ENCODE assay signal across 19 cellular contexts in the genomic region with DNA sequence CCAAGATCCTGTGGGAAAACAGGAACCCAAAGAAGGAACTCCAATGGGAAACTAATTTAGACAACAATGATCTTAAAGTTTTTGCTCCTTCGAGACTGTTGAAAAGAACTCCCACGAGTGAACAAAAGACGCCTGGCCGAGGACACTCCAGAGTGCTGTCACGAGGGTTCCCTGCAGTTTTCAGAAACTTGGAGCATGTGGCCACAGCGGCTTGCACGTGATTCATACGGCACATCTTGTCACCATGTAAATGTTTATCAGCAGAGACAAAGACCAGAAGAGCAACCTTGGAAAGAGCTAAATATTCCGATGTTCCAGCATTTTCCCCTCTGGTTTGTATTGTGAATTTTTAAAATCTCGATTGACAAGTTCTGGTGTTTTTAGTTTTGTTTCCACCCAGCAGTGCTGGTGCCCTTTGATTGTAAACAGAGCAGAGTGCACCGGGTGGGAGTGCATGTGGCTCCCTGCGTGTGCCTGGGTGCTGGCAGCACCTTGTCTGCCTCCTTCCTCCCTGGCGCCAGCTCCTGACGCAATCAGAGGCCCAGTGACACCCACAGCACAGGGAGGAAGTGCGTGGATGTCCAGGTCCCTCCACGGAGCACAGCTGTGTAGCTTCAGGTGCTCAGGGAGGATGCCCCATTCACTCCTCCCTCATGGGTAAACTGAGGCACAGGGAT.
"Had no signal": no experiment of that assay in that cellular context is flagged by ENCODE, and none has a peak within 500 bp of the region (broad histone marks: within the 10 kb centered on the region; RNA-seq: fewer than 3 reads in every experiment).

No MANE protein-coding gene starts in this region.

- ATAC-seq: esophagus mucosa; gastrocnemius medialis; mucosa of descending colon; naive thymus-derived CD4-positive, alpha-beta T cell; pancreas; stimulated activated naive CD8-positive, alpha-beta T cell treated with anti-CD3 and anti-CD28 coated beads, Interleukin-15, amount 100 ng/mL, for 72 hours had no signal

- H3K27me3 ChIP-seq: ascending aorta, pancreas had no signal

- H3K27ac ChIP-seq: ascending aorta, gastrocnemius medialis, pancreas had no signal

- H3K27ac Mint-ChIP-seq: naive thymus-derived CD4-positive, alpha-beta T cell had no signal

- H3K27me3 Mint-ChIP-seq: activated naive CD4-positive, alpha-beta T cell treated with anti-CD3 and anti-CD28 coated beads, Interleukin-2, amount 50 U/mL, for 24 hours; naive thymus-derived CD4-positive, alpha-beta T cell; stimulated activated naive CD8-positive, alpha-beta T cell treated with anti-CD3 and anti-CD28 coated beads, Interleukin-15, amount 100 ng/mL, for 72 hours had no signal

- H3K9me3 Mint-ChIP-seq: activated naive CD4-positive, alpha-beta T cell treated with anti-CD3 and anti-CD28 coated beads, Interleukin-2, amount 50 U/mL, for 24 hours; naive thymus-derived CD4-positive, alpha-beta T cell; stimulated activated naive CD8-positive, alpha-beta T cell treated with anti-CD3 and anti-CD28 coated beads, Interleukin-15, amount 100 ng/mL, for 72 hours had no signal

- H3K36me3 ChIP-seq: ascending aorta, gastrocnemius medialis, pancreas had no signal

- H3K9me3 ChIP-seq: ascending aorta, gastrocnemius medialis, mucosa of descending colon, pancreas had no signal

- DNase-seq: activated CD4-positive, alpha-beta T cell treated with anti-CD3 and anti-CD28 coated beads, Interleukin-2, amount 50 U/mL, for 1 hour; activated CD4-positive, CD25-positive, alpha-beta regulatory T cell; activated CD8-positive, alpha-beta memory T cell treated with anti-CD3 and anti-CD28 coated beads, Interleukin-2, amount 50 U/mL, for 4 hours; activated gamma-delta T cell; activated T-cell treated with anti-CD3 and anti-CD28 coated beads, Interleukin-2, amount 50 U/mL, for 48 hours; cerebellar nuclear complex; cortex of kidney; gastrocnemius medialis; mesenchymal stem cell; mucosa of descending colon; naive thymus-derived CD4-positive, alpha-beta T cell; pancreas; stimulated activated naive CD8-positive, alpha-beta T cell treated with anti-CD3 and anti-CD28 coated beads, Interleukin-15, amount 100 ng/mL, for 72 hours; T-helper 1 cell; T1000; trophoblast cell had no signal

- H3K4me3 Mint-ChIP-seq: activated naive CD4-positive, alpha-beta T cell treated with anti-CD3 and anti-CD28 coated beads, Interleukin-2, amount 50 U/mL, for 24 hours; stimulated activated naive CD8-positive, alpha-beta T cell treated with anti-CD3 and anti-CD28 coated beads, Interleukin-15, amount 100 ng/mL, for 72 hours had no signal

- H3K36me3 Mint-ChIP-seq: activated naive CD4-positive, alpha-beta T cell treated with anti-CD3 and anti-CD28 coated beads, Interleukin-2, amount 50 U/mL, for 24 hours; naive thymus-derived CD4-positive, alpha-beta T cell had no signal

- H3K4me1 ChIP-seq: ascending aorta, gastrocnemius medialis, pancreas had no signal

- H3K4me3 ChIP-seq: ascending aorta, gastrocnemius medialis, mucosa of descending colon, pancreas had no signal
